Comparison of ENCODE assay signal across 10 cellular contexts in genomic region chr12:2053675-2054070, GRCh38. TPM values are rescaled to one million over a fixed set of nuclear protein-coding genes. Genes with fewer than 3 reads are reported as not detected.
DNase-seq lines count a peak whose midpoint lies in the region; ATAC-seq and TF ChIP-seq lines count a peak whose summit lies in the region.
"Had no signal": no experiment of that assay in that cellular context is flagged by ENCODE, and none has a peak within 500 bp of the region (broad histone marks: within the 10 kb centered on the region; RNA-seq: fewer than 3 reads in every experiment).

No MANE protein-coding gene starts in this region.

- no peak for ATAC-seq in Right ventricle myocardium superior (ENCODE audit: poor library complexity)
- no peak for ATAC-seq in GM19035 (IDR thresholded peaks at IDR 0.05; ENCODE audit: unreplicated experiment)
- ATAC-seq in stimulated activated memory B cell treated with anti-CD40 and anti-IgM and Interleukin-4, amounts not matched to agents 10 μg/mL and 1 μg/mL and 100 μg/mL, for 72 hours = no peak
- ATAC-seq in HG03520 (IDR thresholded peaks at IDR 0.05; ENCODE audit: unreplicated experiment) = no peak

- no peaks in the 10 kb centered on the region for H3K9me3 Mint-ChIP-seq in stimulated activated memory B cell treated with anti-CD40 and anti-IgM and Interleukin-4, amounts not matched to agents 10 μg/mL and 1 μg/mL and 100 μg/mL, for 72 hours

- peak overlapping the region; percentile 64 for H3K4me3 ChIP-seq in cardiac muscle cell
- H3K4me3 ChIP-seq in dorsolateral prefrontal cortex = peak overlapping the region; percentile 55 to 85 (median 72)
- H3K4me3 ChIP-seq in vagina = peak overlapping the region; percentile 60 to 62

- H3K9me3 ChIP-seq in cardiac muscle cell (ENCODE audit: low read depth) (no peaks in the 10 kb centered on the region), vagina (no peaks in the 10 kb centered on the region)

- DNase-seq in cardiac muscle cell (ENCODE audit: low read depth in 1 of 2, low spot score in 1 of 2) (peak; percentile 45 to 60), Right ventricle myocardium superior (no peak), dorsolateral prefrontal cortex (peak in 2 of 10 donors; percentile 30 to 45), mesenteric fat pad (ENCODE audit: low spot score) (peak; percentile 72), vagina (ENCODE audit: extremely low spot score in 2 of 2) (no peak)
- DNase-seq: CD4-positive, alpha-beta memory T cell; OCI-M1 had no signal

- peaks cover 61% of the 10 kb centered on the region for H3K27me3 Mint-ChIP-seq in stimulated activated memory B cell treated with anti-CD40 and anti-IgM and Interleukin-4, amounts not matched to agents 10 μg/mL and 1 μg/mL and 100 μg/mL, for 72 hours

- TF ChIP-seq POLR2A in vagina (IDR thresholded peaks at IDR 0.05) = no peak

- no peaks in the 10 kb centered on the region for H3K36me3 ChIP-seq in cardiac muscle cell
- no peaks in the 10 kb centered on the region for H3K36me3 ChIP-seq in vagina

- H3K36me3 Mint-ChIP-seq in stimulated activated memory B cell treated with anti-CD40 and anti-IgM and Interleukin-4, amounts not matched to agents 10 μg/mL and 1 μg/mL and 100 μg/mL, for 72 hours = no peaks in the 10 kb centered on the region
- H3K36me3 Mint-ChIP-seq: CD4-positive, alpha-beta memory T cell had no signal

- peaks cover 21% of the 10 kb centered on the region for H3K4me1 Mint-ChIP-seq in stimulated activated memory B cell treated with anti-CD40 and anti-IgM and Interleukin-4, amounts not matched to agents 10 μg/mL and 1 μg/mL and 100 μg/mL, for 72 hours

- no peak overlapping the region for H3K4me3 Mint-ChIP-seq in stimulated activated memory B cell treated with anti-CD40 and anti-IgM and Interleukin-4, amounts not matched to agents 10 μg/mL and 1 μg/mL and 100 μg/mL, for 72 hours

- H3K4me1 ChIP-seq in cardiac muscle cell (ENCODE audit: low read depth) = peaks cover 34% of the 10 kb centered on the region
- H3K4me1 ChIP-seq in vagina = peaks cover 14% of the 10 kb centered on the region

- H3K27me3 ChIP-seq in cardiac muscle cell (no peaks in the 10 kb centered on the region), dorsolateral prefrontal cortex (peaks cover 0 to 3% (median 0%) of the 10 kb centered on the region in 45 donors), vagina (no peaks in the 10 kb centered on the region)

- H3K27ac Mint-ChIP-seq in stimulated activated memory B cell treated with anti-CD40 and anti-IgM and Interleukin-4, amounts not matched to agents 10 μg/mL and 1 μg/mL and 100 μg/mL, for 72 hours = no peak overlapping the region

- H3K27ac ChIP-seq in cardiac muscle cell (peak overlapping the region; percentile 83), dorsolateral prefrontal cortex (peak overlapping the region in 54 of 59 donors; percentile 16 to 95 (median 83)), vagina (peak overlapping the region; percentile 90)

- TF ChIP-seq CTCF in cardiac muscle cell (IDR thresholded peaks at IDR 0.05; ENCODE audit: low read depth, low read length) = no peak
- TF ChIP-seq CTCF in dorsolateral prefrontal cortex (IDR thresholded peaks at IDR 0.05 in 54 of 56, conservative IDR thresholded peaks at IDR 0.05 in 2 of 56; ENCODE audit: low read depth in 1 of 56, partially characterized antibody in 56 of 56) = no peak
- TF ChIP-seq CTCF in vagina (IDR thresholded peaks at IDR 0.05) = no peak

- intact Hi-C loops in Right ventricle myocardium superior (cut with DNase I) = loop anchor here (10.0 kb wide), 3 partner anchors 121 to 531 kb away; no protein-coding TSS in a partner anchor
- intact Hi-C loops in dorsolateral prefrontal cortex (cut with DNase I) = loop anchor here (2.0 to 5.0 kb wide), 2 partner anchors 17 to 529 kb away; no protein-coding TSS in a partner anchor
- intact Hi-C loops in vagina (cut with DNase I) = loop anchor here (5.0 to 10.0 kb wide), 4 partner anchors 111 to 529 kb away; no protein-coding TSS in a partner anchor

RNA-seq across cellular contexts. Expression of gene CACNA1C, which starts 0.9 kb away (rescaled TPM):
- total RNA-seq in cardiac muscle cell (53.9 and 77.8 TPM in 2 replicates), Right ventricle myocardium superior (151 TPM), dorsolateral prefrontal cortex (100 to 1,000 TPM in 2 of 120 experiments, 10 to 100 TPM in 118; 25.8 to 103 (median 68.4) TPM), mesenteric fat pad (6.8 TPM), vagina (9.8 TPM)
- polyA plus RNA-seq in cardiac muscle cell = 30.4 and 40.8 TPM in 2 replicates

RNA-seq across cellular contexts. Expression of gene DCP1B, which starts 49.4 kb away (rescaled TPM):
- 20.3 and 27.8 TPM in 2 replicates for total RNA-seq in cardiac muscle cell
- polyA plus RNA-seq in cardiac muscle cell = 27.9 and 43.8 TPM in 2 replicates
- total RNA-seq in Right ventricle myocardium superior = 1.6 TPM
- 10 to 100 TPM; 11.4 to 20.4 (median 14.9) TPM for total RNA-seq in dorsolateral prefrontal cortex
- total RNA-seq in mesenteric fat pad = 8.0 TPM
- total RNA-seq in vagina = 17.4 TPM

Comparison
In these comparisons a context has a peak if more than half of its experiments do, and no peak if none do; other contexts are left out.
1. DNase-seq: peak in cardiac muscle cell (2 of 2) and mesenteric fat pad (single experiment); none in Right ventricle myocardium superior (single experiment) and vagina (0 of 2).
2. Peak in every context shown above with its lines, with median percentiles within 50 percentile points of each other: H3K27ac ChIP-seq and H3K4me3 ChIP-seq.